ENCODE assay signal across 16 cellular contexts in genomic region chr5:140576776-140577201, GRCh38. TPM values are rescaled to one million over a fixed set of nuclear protein-coding genes. Genes with fewer than 3 reads are reported as not detected.
DNase-seq lines count a peak whose midpoint lies in the region; ATAC-seq and TF ChIP-seq lines count a peak whose summit lies in the region.
"Had no signal": no experiment of that assay in that cellular context is flagged by ENCODE, and none has a peak within 500 bp of the region (broad histone marks: within the 10 kb centered on the region; RNA-seq: fewer than 3 reads in every experiment).

No MANE protein-coding gene starts in this region.

- TF ChIP-seq CTCF in upper lobe of left lung (IDR thresholded peaks at IDR 0.05): no peak

- no peak overlapping the region for H2BK120ac ChIP-seq in mesenchymal stem cell (ENCODE audit: low read depth, low read length)

- peak overlapping the region in 1 of 2 experiments; percentile 70 for H3K18ac ChIP-seq in mesenchymal stem cell (ENCODE audit: low read depth in 1 of 2, low read length in 2 of 2)

- DNase-seq in Right ventricle myocardium inferior (ENCODE audit: missing footprints): no peak
- no peak for DNase-seq in cardiac septum (ENCODE audit: low spot score)
- DNase-seq in caudate nucleus (lab: John Stamatoyannopoulos, UW): no peak
- no peak for DNase-seq in mesenchymal stem cell
- no peak for DNase-seq in upper lobe of left lung
- no peak for DNase-seq in effector memory CD4-positive, alpha-beta T cell
- DNase-seq: activated CD8-positive, alpha-beta memory T cell treated with anti-CD3 and anti-CD28 coated beads, Interleukin-2, amount 10 ng/mL, durations not matched to agents 7 days and 5 days; amygdala; H7; KBM-7; NCI-H2081 treated with DMSO at 0.1 percent for 48 hours; occipital lobe; stimulated activated CD4-positive, alpha-beta T cell treated with anti-CD3 and anti-CD28 coated beads, Interleukin-2, amount 100 ng/mL, for 48 hours had no signal

- H3K9me3 ChIP-seq in mesenchymal stem cell (ENCODE audit: control insufficient read depth, low read length): no peaks in the 10 kb centered on the region
- H3K9me3 ChIP-seq in upper lobe of left lung: no peaks in the 10 kb centered on the region
- H3K9me3 ChIP-seq in effector memory CD4-positive, alpha-beta T cell (ENCODE audit: control insufficient read depth, low read length): no peaks in the 10 kb centered on the region

- no peak overlapping the region for H4K91ac ChIP-seq in mesenchymal stem cell (ENCODE audit: low read length)

- peaks cover 2% of the 10 kb centered on the region for H3K4me1 ChIP-seq in mesenchymal stem cell (ENCODE audit: control insufficient read depth, insufficient read depth, low read depth, low read length)
- H3K4me1 ChIP-seq in upper lobe of left lung: peaks cover 8 to 25% (median 17%) of the 10 kb centered on the region in 4 donors
- no peaks in the 10 kb centered on the region for H3K4me1 ChIP-seq in effector memory CD4-positive, alpha-beta T cell (ENCODE audit: control insufficient read depth, insufficient read depth, low read length, poor library complexity, severe bottlenecking)

- no peak overlapping the region for H3K4ac ChIP-seq in mesenchymal stem cell (ENCODE audit: low read depth in 1 of 2, low read length in 2 of 2)

- no peak overlapping the region for H3K23ac ChIP-seq in mesenchymal stem cell (ENCODE audit: low read length in 2 of 2)

- H2AK5ac ChIP-seq in mesenchymal stem cell (ENCODE audit: low read length, severe bottlenecking): peak overlapping the region; percentile 45

- H3K27me3 ChIP-seq in mesenchymal stem cell (ENCODE audit: control insufficient read depth in 1 of 2, insufficient read depth in 1 of 2, low read length in 2 of 2): no peaks in the 10 kb centered on the region
- H3K27me3 ChIP-seq in upper lobe of left lung: no peaks in the 10 kb centered on the region
- no peaks in the 10 kb centered on the region for H3K27me3 ChIP-seq in effector memory CD4-positive, alpha-beta T cell (replicated peaks; ENCODE audit: control insufficient read depth, insufficient read depth, low read length, poor library complexity, severe bottlenecking)

- no peak overlapping the region for H2AFZ ChIP-seq in mesenchymal stem cell (ENCODE audit: low read depth, low read length)

- no peaks in the 10 kb centered on the region for H3K79me1 ChIP-seq in mesenchymal stem cell (replicated peaks; ENCODE audit: low read length, poor library complexity, severe bottlenecking)

- TF ChIP-seq EP300 in upper lobe of left lung (IDR thresholded peaks at IDR 0.05): no peak

- no peaks in the 10 kb centered on the region for H3K36me3 ChIP-seq in mesenchymal stem cell (ENCODE audit: control insufficient read depth in 1 of 2, insufficient read depth in 2 of 2, low read depth in 1 of 2, low read length in 2 of 2)
- no peaks in the 10 kb centered on the region for H3K36me3 ChIP-seq in upper lobe of left lung
- H3K36me3 ChIP-seq in effector memory CD4-positive, alpha-beta T cell (ENCODE audit: control insufficient read depth, insufficient read depth, low read length): no peaks in the 10 kb centered on the region

- no peak overlapping the region for H3K4me3 ChIP-seq in mesenchymal stem cell (ENCODE audit: insufficient read depth in 1 of 2, low read depth in 1 of 2, low read length in 2 of 2)
- no peak overlapping the region for H3K4me3 ChIP-seq in upper lobe of left lung
- H3K4me3 ChIP-seq in effector memory CD4-positive, alpha-beta T cell (ENCODE audit: insufficient read depth, low read depth, low read length, poor library complexity, severe bottlenecking): no peak overlapping the region

- H2BK15ac ChIP-seq in mesenchymal stem cell (ENCODE audit: low read depth, poor library complexity, severe bottlenecking): no peak overlapping the region

- H3K4me2 ChIP-seq in mesenchymal stem cell (ENCODE audit: low read length, poor library complexity, severe bottlenecking): no peak overlapping the region

- no CpG with 5 or more reads among the region's 2 CpGs for WGBS in mesenchymal stem cell
- 47 to 57% methylated on average over 2 of the region's 2 CpGs for WGBS in upper lobe of left lung, 2 donors

- H3K9ac ChIP-seq in mesenchymal stem cell (ENCODE audit: low read length): no peak overlapping the region

- H3K27ac ChIP-seq in caudate nucleus (ENCODE audit: low read depth, low read length) (peak overlapping the region; percentile 63), mesenchymal stem cell (ENCODE audit: low read length, poor library complexity, severe bottlenecking) (peak overlapping the region; percentile 68), upper lobe of left lung (peak overlapping the region; percentile 35 to 77 (median 66))
- H3K27ac ChIP-seq in effector memory CD4-positive, alpha-beta T cell (ENCODE audit: insufficient read depth, low read length, poor library complexity, severe bottlenecking): no peak overlapping the region
- H3K27ac ChIP-seq: epithelial cell of prostate had no signal

- ATAC-seq in Right ventricle myocardium inferior (peak; percentile 33), upper lobe of left lung (ENCODE audit: low FRiP score in 2 of 2) (peak in 1 of 2 donors; percentile 46), HG02763 (IDR thresholded peaks at IDR 0.05; ENCODE audit: unreplicated experiment) (no peak), HG02973 (IDR thresholded peaks at IDR 0.05; ENCODE audit: unreplicated experiment) (no peak)
- ATAC-seq: activated CD8-positive, alpha-beta memory T cell treated with anti-CD3 and anti-CD28 coated beads, Interleukin-2, amount 10 ng/mL, durations not matched to agents 7 days and 5 days had no signal

- no peak overlapping the region for H3K14ac ChIP-seq in mesenchymal stem cell (ENCODE audit: low read length in 2 of 2)

- peak overlapping the region; percentile 25 for H2BK5ac ChIP-seq in mesenchymal stem cell (ENCODE audit: low read depth, low read length, poor library complexity, severe bottlenecking)

- H2BK12ac ChIP-seq in mesenchymal stem cell (ENCODE audit: low read length in 2 of 2): no peak overlapping the region

- intact Hi-C loops in Right ventricle myocardium inferior (cut with DNase I) (no loop called here), cardiac septum (cut with DNase I) (no loop called here)

- no peak for TF ChIP-seq POLR2A in upper lobe of left lung (IDR thresholded peaks at IDR 0.05)

- peak overlapping the region; percentile 84 for H4K8ac ChIP-seq in mesenchymal stem cell (ENCODE audit: low read length)

RNA-seq across cellular contexts. Expression of gene SLC35A4, which starts 12.2 kb away (rescaled TPM):
- total RNA-seq in Right ventricle myocardium inferior (76.4 TPM), cardiac septum (81.8 TPM), upper lobe of left lung (10 to 100 TPM; 30.4 to 92.3 (median 56.7) TPM)
- 70.3 TPM for polyA plus RNA-seq in mesenchymal stem cell (2013, experiment 1 of 2)
- 71.3 TPM for polyA plus RNA-seq in mesenchymal stem cell (2013, experiment 2 of 2)

RNA-seq across cellular contexts. Expression of gene APBB3, which starts 12.4 kb away (rescaled TPM):
- total RNA-seq in Right ventricle myocardium inferior (10.6 TPM), cardiac septum (18.4 TPM), upper lobe of left lung (100 to 1,000 TPM in 1 of 6 donors, 10 to 100 TPM in 5; 14.1 to 127 (median 28.4) TPM)
- polyA plus RNA-seq in mesenchymal stem cell (2013, experiment 1 of 2): 9.6 TPM
- 9.5 TPM for polyA plus RNA-seq in mesenchymal stem cell (2013, experiment 2 of 2)

RNA-seq across cellular contexts. Expression of gene SRA1, which starts 19.5 kb away (rescaled TPM):
- total RNA-seq in Right ventricle myocardium inferior (29.4 TPM), cardiac septum (31.8 TPM), upper lobe of left lung (10 to 100 TPM; 23.1 to 31.6 (median 29.6) TPM)
- 48.4 TPM for polyA plus RNA-seq in mesenchymal stem cell (2013, experiment 1 of 2)
- polyA plus RNA-seq in mesenchymal stem cell (2013, experiment 2 of 2): 46.7 TPM

RNA-seq across cellular contexts. Expression of gene EIF4EBP3, which starts 29.3 kb away (rescaled TPM):
- 11.7 TPM for total RNA-seq in Right ventricle myocardium inferior
- total RNA-seq in cardiac septum: 20.6 TPM
- polyA plus RNA-seq in mesenchymal stem cell (2013, experiment 1 of 2): 8.9 TPM
- polyA plus RNA-seq in mesenchymal stem cell (2013, experiment 2 of 2): 8.2 TPM
- total RNA-seq in upper lobe of left lung: 10 to 100 TPM; 12.1 to 32.5 (median 21.0) TPM
- total RNA-seq: occipital lobe had no signal

RNA-seq across cellular contexts. Expression of gene CD14, which starts 56.2 kb away (rescaled TPM):
- 46.1 TPM for total RNA-seq in Right ventricle myocardium inferior
- 29.6 TPM for total RNA-seq in cardiac septum
- polyA plus RNA-seq in mesenchymal stem cell (2013, experiment 1 of 2): 0.06 TPM
- polyA plus RNA-seq in mesenchymal stem cell (2013, experiment 2 of 2): 0.05 TPM
- total RNA-seq in upper lobe of left lung: 100 to 1,000 TPM in 4 of 6 donors, 10 to 100 TPM in 2; 27.3 to 195 (median 102) TPM
